In the genomic region with DNA sequence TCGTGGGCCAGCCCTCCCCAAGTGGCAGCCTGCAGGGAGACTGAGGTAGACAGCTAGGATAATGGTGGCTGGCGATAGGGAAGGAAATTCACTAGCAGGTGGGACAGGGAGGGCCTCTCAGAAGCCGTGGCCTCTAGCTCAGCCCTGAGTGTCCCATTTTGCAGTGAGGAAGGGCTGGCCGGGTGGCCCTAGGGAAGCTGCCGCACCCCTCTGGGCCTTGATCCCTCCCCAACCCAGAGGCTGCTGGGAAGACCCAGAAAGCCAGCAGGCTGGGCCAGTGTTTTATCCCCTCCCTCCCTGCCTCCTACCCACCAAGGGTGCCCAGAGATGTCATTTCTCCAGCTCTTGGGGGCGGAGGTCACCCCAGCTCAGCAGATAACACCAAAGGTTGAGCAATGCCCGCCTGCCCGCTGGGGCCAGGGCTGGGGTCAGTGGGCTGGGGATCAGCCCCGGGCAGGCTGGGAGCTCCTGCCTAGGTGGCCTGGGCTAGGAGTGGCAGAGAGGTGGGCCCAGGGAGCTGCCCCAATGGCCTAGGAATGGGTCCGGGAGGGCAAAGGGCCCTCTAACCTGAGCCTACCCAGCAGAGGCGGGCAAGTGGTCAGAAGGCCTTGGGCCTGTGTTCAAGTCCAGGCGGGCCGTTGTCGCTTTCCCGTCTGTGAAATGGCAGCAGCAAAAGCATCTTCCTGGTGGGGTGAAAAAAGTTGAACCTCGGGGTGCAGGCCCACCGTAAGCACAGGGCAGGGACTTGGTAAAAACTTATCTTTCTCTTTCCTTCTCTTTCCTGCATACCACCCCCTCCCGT, we compare ENCODE assay signal across 1 cellular context.
A peak's percentile ranks its signal among the peaks of the same experiment; 100 is the strongest.
TF ChIP-seq lines count a peak whose summit lies in the region.

No MANE protein-coding gene starts in this region.

TF ChIP-seq in HepG2, 621 proteins besides CTCF, POLR2A, EP300 and RAD21 (continued from another document and continues in another):
- TF ChIP-seq, protein P1, sequence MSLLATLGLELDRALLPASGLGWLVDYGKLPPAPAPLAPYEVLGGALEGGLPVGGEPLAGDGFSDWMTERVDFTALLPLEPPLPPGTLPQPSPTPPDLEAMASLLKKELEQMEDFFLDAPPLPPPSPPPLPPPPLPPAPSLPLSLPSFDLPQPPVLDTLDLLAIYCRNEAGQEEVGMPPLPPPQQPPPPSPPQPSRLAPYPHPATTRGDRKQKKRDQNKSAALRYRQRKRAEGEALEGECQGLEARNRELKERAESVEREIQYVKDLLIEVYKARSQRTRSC (CRISPR knock-in tag; IDR thresholded peaks at IDR 0.05; ENCODE audit: low read depth): no peak
- TF ChIP-seq ATM (IDR thresholded peaks at IDR 0.05; ENCODE audit: borderline replicate concordance) (no peak), SMAD9 (CRISPR knock-in tag; IDR thresholded peaks at IDR 0.05) (0 out of 2 replicates have a peak, but pooled peaks have one; percentile 41), KLF6 (CRISPR knock-in tag; IDR thresholded peaks at IDR 0.05) (peak; percentile 96; the same call in 1 of the 2 replicates), RARA (CRISPR knock-in tag; IDR thresholded peaks at IDR 0.05) (peak; percentile 96), MEIS1 (CRISPR knock-in tag; IDR thresholded peaks at IDR 0.05; ENCODE audit: borderline replicate concordance) (peak; percentile 96; the same call in 1 of the 2 replicates), SALL1 (CRISPR knock-in tag; IDR thresholded peaks at IDR 0.05) (peak; percentile 99), HDAC6 (IDR thresholded peaks at IDR 0.05; ENCODE audit: low read depth, low read length) (no peak), ZNF180 (CRISPR knock-in tag; IDR thresholded peaks at IDR 0.05; ENCODE audit: borderline replicate concordance, low read depth) (no peak), CENPT (CRISPR knock-in tag; IDR thresholded peaks at IDR 0.05; ENCODE audit: low read depth) (no peak), IKZF4 (CRISPR knock-in tag; IDR thresholded peaks at IDR 0.05; ENCODE audit: borderline replicate concordance, low read depth, not compliant biosample characterization) (peak; percentile 50), ZNF333 (CRISPR knock-in tag; IDR thresholded peaks at IDR 0.05; ENCODE audit: borderline replicate concordance) (peak; percentile 95; the same call in 1 of the 2 replicates), ZNF547 (CRISPR knock-in tag; IDR thresholded peaks at IDR 0.05) (peak; percentile 68), SP2 (CRISPR knock-in tag; IDR thresholded peaks at IDR 0.05) (peak; percentile 52; the same call in 1 of the 2 replicates), ERF (CRISPR knock-in tag; IDR thresholded peaks at IDR 0.05) (peak; percentile 98), CBX2 (IDR thresholded peaks at IDR 0.05; ENCODE audit: low read depth, low read length) (no peak), CBX2 (CRISPR knock-in tag; IDR thresholded peaks at IDR 0.05; ENCODE audit: low read depth) (peak; percentile 67; the same call in 1 of the 2 replicates), ZNF33A (CRISPR knock-in tag; IDR thresholded peaks at IDR 0.05; ENCODE audit: borderline replicate concordance) (peak; percentile 21; the same call in 1 of the 2 replicates), ATF7-NPFF (CRISPR knock-in tag; IDR thresholded peaks at IDR 0.05; ENCODE audit: low read depth) (peak; percentile 90; the same call in 1 of the 2 replicates), ZBTB8A (CRISPR knock-in tag; IDR thresholded peaks at IDR 0.05; ENCODE audit: borderline replicate concordance, low read depth) (peak; percentile 34; the same call in 1 of the 2 replicates), ZNF570 (CRISPR knock-in tag; IDR thresholded peaks at IDR 0.05; ENCODE audit: borderline replicate concordance) (no peak), MAFG (CRISPR knock-in tag; IDR thresholded peaks at IDR 0.05) (peak; percentile 34; the same call in 1 of the 2 replicates), NCOA2 (CRISPR knock-in tag; IDR thresholded peaks at IDR 0.05) (peak; percentile 95)
- TF ChIP-seq, protein P2, sequence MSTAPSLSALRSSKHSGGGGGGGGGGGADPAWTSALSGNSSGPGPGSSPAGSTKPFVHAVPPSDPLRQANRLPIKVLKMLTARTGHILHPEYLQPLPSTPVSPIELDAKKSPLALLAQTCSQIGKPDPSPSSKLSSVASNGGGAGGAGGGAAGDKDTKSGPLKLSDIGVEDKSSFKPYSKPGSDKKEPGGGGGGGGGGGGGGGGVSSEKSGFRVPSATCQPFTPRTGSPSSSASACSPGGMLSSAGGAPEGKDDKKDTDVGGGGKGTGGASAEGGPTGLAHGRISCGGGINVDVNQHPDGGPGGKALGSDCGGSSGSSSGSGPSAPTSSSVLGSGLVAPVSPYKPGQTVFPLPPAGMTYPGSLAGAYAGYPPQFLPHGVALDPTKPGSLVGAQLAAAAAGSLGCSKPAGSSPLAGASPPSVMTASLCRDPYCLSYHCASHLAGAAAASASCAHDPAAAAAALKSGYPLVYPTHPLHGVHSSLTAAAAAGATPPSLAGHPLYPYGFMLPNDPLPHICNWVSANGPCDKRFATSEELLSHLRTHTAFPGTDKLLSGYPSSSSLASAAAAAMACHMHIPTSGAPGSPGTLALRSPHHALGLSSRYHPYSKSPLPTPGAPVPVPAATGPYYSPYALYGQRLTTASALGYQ (CRISPR knock-in tag; IDR thresholded peaks at IDR 0.05): peak; percentile 88
- TF ChIP-seq, protein P3, sequence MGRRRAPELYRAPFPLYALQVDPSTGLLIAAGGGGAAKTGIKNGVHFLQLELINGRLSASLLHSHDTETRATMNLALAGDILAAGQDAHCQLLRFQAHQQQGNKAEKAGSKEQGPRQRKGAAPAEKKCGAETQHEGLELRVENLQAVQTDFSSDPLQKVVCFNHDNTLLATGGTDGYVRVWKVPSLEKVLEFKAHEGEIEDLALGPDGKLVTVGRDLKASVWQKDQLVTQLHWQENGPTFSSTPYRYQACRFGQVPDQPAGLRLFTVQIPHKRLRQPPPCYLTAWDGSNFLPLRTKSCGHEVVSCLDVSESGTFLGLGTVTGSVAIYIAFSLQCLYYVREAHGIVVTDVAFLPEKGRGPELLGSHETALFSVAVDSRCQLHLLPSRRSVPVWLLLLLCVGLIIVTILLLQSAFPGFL (CRISPR knock-in tag; IDR thresholded peaks at IDR 0.05): no peak
- TF ChIP-seq, protein P4, sequence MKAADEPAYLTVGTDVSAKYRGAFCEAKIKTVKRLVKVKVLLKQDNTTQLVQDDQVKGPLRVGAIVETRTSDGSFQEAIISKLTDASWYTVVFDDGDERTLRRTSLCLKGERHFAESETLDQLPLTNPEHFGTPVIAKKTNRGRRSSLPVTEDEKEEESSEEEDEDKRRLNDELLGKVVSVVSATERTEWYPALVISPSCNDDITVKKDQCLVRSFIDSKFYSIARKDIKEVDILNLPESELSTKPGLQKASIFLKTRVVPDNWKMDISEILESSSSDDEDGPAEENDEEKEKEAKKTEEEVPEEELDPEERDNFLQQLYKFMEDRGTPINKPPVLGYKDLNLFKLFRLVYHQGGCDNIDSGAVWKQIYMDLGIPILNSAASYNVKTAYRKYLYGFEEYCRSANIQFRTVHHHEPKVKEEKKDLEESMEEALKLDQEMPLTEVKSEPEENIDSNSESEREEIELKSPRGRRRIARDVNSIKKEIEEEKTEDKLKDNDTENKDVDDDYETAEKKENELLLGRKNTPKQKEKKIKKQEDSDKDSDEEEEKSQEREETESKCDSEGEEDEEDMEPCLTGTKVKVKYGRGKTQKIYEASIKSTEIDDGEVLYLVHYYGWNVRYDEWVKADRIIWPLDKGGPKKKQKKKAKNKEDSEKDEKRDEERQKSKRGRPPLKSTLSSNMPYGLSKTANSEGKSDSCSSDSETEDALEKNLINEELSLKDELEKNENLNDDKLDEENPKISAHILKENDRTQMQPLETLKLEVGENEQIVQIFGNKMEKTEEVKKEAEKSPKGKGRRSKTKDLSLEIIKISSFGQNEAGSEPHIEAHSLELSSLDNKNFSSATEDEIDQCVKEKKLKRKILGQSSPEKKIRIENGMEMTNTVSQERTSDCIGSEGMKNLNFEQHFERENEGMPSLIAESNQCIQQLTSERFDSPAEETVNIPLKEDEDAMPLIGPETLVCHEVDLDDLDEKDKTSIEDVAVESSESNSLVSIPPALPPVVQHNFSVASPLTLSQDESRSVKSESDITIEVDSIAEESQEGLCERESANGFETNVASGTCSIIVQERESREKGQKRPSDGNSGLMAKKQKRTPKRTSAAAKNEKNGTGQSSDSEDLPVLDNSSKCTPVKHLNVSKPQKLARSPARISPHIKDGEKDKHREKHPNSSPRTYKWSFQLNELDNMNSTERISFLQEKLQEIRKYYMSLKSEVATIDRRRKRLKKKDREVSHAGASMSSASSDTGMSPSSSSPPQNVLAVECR (CRISPR knock-in tag; IDR thresholded peaks at IDR 0.05; ENCODE audit: borderline replicate concordance): peak; percentile 91
- TF ChIP-seq, protein P5, sequence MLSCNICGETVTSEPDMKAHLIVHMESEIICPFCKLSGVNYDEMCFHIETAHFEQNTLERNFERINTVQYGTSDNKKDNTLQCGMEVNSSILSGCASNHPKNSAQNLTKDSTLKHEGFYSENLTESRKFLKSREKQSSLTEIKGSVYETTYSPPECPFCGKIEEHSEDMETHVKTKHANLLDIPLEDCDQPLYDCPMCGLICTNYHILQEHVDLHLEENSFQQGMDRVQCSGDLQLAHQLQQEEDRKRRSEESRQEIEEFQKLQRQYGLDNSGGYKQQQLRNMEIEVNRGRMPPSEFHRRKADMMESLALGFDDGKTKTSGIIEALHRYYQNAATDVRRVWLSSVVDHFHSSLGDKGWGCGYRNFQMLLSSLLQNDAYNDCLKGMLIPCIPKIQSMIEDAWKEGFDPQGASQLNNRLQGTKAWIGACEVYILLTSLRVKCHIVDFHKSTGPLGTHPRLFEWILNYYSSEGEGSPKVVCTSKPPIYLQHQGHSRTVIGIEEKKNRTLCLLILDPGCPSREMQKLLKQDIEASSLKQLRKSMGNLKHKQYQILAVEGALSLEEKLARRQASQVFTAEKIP (CRISPR knock-in tag; IDR thresholded peaks at IDR 0.05; ENCODE audit: borderline replicate concordance): no peak
- TF ChIP-seq, protein P6, sequence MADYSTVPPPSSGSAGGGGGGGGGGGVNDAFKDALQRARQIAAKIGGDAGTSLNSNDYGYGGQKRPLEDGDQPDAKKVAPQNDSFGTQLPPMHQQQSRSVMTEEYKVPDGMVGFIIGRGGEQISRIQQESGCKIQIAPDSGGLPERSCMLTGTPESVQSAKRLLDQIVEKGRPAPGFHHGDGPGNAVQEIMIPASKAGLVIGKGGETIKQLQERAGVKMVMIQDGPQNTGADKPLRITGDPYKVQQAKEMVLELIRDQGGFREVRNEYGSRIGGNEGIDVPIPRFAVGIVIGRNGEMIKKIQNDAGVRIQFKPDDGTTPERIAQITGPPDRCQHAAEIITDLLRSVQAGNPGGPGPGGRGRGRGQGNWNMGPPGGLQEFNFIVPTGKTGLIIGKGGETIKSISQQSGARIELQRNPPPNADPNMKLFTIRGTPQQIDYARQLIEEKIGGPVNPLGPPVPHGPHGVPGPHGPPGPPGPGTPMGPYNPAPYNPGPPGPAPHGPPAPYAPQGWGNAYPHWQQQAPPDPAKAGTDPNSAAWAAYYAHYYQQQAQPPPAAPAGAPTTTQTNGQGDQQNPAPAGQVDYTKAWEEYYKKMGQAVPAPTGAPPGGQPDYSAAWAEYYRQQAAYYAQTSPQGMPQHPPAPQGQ (CRISPR knock-in tag; IDR thresholded peaks at IDR 0.05; ENCODE audit: borderline replicate concordance): 0 out of 2 replicates have a peak, but pooled peaks have one; percentile 25
- TF ChIP-seq, protein P7, sequence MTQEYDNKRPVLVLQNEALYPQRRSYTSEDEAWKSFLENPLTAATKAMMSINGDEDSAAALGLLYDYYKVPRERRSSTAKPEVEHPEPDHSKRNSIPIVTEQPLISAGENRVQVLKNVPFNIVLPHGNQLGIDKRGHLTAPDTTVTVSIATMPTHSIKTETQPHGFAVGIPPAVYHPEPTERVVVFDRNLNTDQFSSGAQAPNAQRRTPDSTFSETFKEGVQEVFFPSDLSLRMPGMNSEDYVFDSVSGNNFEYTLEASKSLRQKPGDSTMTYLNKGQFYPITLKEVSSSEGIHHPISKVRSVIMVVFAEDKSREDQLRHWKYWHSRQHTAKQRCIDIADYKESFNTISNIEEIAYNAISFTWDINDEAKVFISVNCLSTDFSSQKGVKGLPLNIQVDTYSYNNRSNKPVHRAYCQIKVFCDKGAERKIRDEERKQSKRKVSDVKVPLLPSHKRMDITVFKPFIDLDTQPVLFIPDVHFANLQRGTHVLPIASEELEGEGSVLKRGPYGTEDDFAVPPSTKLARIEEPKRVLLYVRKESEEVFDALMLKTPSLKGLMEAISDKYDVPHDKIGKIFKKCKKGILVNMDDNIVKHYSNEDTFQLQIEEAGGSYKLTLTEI (CRISPR knock-in tag; conservative IDR thresholded peaks at IDR 0.05): no peak
- TF ChIP-seq, protein P8, sequence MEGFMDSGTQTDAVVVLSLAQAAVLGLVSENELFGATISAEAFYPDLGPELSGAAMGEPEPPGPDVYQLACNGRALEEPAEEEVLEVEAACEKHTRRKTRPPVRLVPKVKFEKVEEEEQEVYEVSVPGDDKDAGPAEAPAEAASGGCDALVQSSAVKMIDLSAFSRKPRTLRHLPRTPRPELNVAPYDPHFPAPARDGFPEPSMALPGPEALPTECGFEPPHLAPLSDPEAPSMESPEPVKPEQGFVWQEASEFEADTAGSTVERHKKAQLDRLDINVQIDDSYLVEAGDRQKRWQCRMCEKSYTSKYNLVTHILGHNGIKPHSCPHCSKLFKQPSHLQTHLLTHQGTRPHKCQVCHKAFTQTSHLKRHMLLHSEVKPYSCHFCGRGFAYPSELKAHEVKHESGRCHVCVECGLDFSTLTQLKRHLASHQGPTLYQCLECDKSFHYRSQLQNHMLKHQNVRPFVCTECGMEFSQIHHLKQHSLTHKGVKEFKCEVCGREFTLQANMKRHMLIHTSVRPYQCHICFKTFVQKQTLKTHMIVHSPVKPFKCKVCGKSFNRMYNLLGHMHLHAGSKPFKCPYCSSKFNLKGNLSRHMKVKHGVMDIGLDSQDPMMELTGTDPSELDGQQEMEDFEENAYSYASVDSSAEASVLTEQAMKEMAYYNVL (CRISPR knock-in tag; IDR thresholded peaks at IDR 0.05; ENCODE audit: borderline replicate concordance): peak; percentile 94; the same call in 1 of the 2 replicates
- TF ChIP-seq, protein P9, sequence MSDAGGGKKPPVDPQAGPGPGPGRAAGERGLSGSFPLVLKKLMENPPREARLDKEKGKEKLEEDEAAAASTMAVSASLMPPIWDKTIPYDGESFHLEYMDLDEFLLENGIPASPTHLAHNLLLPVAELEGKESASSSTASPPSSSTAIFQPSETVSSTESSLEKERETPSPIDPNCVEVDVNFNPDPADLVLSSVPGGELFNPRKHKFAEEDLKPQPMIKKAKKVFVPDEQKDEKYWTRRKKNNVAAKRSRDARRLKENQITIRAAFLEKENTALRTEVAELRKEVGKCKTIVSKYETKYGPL (CRISPR knock-in tag; IDR thresholded peaks at IDR 0.05): no peak
- TF ChIP-seq, protein P10, sequence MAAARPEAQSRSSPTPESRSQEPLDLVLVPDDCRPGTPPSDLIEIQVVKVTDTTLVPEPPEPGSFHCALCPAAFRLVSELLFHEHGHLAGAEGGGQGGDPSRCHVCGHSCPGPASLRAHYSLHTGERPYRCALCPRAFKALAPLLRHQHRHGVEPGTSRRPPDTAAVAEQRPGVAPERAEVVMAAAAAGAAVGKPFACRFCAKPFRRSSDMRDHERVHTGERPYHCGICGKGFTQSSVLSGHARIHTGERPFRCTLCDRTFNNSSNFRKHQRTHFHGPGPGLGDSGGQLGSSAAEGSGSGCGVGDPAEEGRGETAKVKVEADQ (CRISPR knock-in tag; IDR thresholded peaks at IDR 0.05; ENCODE audit: borderline replicate concordance): no peak
